Comparison of ENCODE assay signal across 19 cellular contexts in genomic region chr1:41704189-41704588, GRCh38.
"Had no signal": no experiment of that assay in that cellular context is flagged by ENCODE, and none has a peak within 500 bp of the region (broad histone marks: within the 10 kb centered on the region; RNA-seq: fewer than 3 reads in every experiment).

No MANE protein-coding gene starts in this region.

- H3K9me3 ChIP-seq: left lung, suprapubic skin, transverse colon, uterus had no signal

- H3K4me1 ChIP-seq: foreskin keratinocyte, suprapubic skin, transverse colon, uterus had no signal

- H3K36me3 ChIP-seq: left lung, suprapubic skin, transverse colon, uterus had no signal

- DNase-seq: activated CD4-positive, alpha-beta T cell treated with anti-CD3 and anti-CD28 coated beads, Interleukin-2, amount 10 ng/mL, durations not matched to agents 7 days and 5 days; activated CD4-positive, CD25-positive, alpha-beta regulatory T cell treated with anti-CD3 and anti-CD28 coated beads, Interleukin-2, amount 50 U/mL, for 72 hours; activated CD8-positive, alpha-beta memory T cell treated with anti-CD3 and anti-CD28 coated beads, Interleukin-2, amount 10 ng/mL, durations not matched to agents 7 days and 5 days; activated CD8-positive, alpha-beta T cell treated with anti-CD3 and anti-CD28 coated beads for 36 hours; activated T-cell treated with anti-CD3 and anti-CD28 coated beads for 4 hours; aorta; caudate nucleus; effector CD8-positive, alpha-beta T cell; foreskin keratinocyte; immature natural killer cell; kidney glomerular epithelial cell; left lung; natural killer cell; stimulated activated CD4-positive, alpha-beta T cell treated with anti-CD3 and anti-CD28 coated beads, Interleukin-12 subunit alpha, Interleukin-12 subunit beta, amount 100 ng/mL, for 4 hours; transverse colon; uterus had no signal

- H3K4me3 ChIP-seq: left lung, lung, suprapubic skin, transverse colon, uterus had no signal

- H3K27ac ChIP-seq: foreskin keratinocyte, left lung, suprapubic skin, transverse colon, uterus, VCaP had no signal

- H3K27me3 ChIP-seq: left lung, suprapubic skin, transverse colon, uterus had no signal
